Comparison of ENCODE assay signal across 17 cellular contexts in genomic region chrX:107700802-107701201, GRCh38.
A peak's percentile ranks its signal among the peaks of the same experiment; 100 is the strongest.
DNase-seq lines count a peak whose midpoint lies in the region; ATAC-seq, FAIRE-seq and TF ChIP-seq lines count a peak whose summit lies in the region.
"Had no signal": no experiment of that assay in that cellular context is flagged by ENCODE, and none has a peak within 500 bp of the region (broad histone marks: within the 10 kb centered on the region; RNA-seq: fewer than 3 reads in every experiment).

No MANE protein-coding gene starts in this region.

- no peaks in the 10 kb centered on the region for H3K9me2 ChIP-seq in Karpas-422 (replicated peaks; ENCODE audit: insufficient read depth, low read length)

- H2AFZ ChIP-seq in Karpas-422 (ENCODE audit: low read length) (no peak overlapping the region), K562 (ENCODE audit: low read depth, low read length) (0 out of 2 replicates have a peak overlapping the region, but pooled peaks have one; percentile 9)

- H3K27me3 ChIP-seq in Karpas-422 (ENCODE audit: low read length) (no peaks in the 10 kb centered on the region), K562 (ENCODE audit: control insufficient read depth in 2 of 2, insufficient read depth in 2 of 2, low read length in 2 of 2) (no peaks in the 10 kb centered on the region), lower lobe of right lung (ENCODE audit: low read depth) (no peaks in the 10 kb centered on the region), thyroid gland (no peaks in the 10 kb centered on the region)
- H3K27me3 ChIP-seq: ovary had no signal

- H3K36me3 ChIP-seq in Karpas-422 (ENCODE audit: insufficient read depth, low read length): no peaks in the 10 kb centered on the region
- H3K36me3 ChIP-seq in K562 (ENCODE audit: control insufficient read depth, insufficient read depth, low read length): no peaks in the 10 kb centered on the region
- H3K36me3 ChIP-seq in lower lobe of right lung: no peaks in the 10 kb centered on the region
- H3K36me3 ChIP-seq in thyroid gland: no peaks in the 10 kb centered on the region
- H3K36me3 ChIP-seq: ovary had no signal

- H3K9ac ChIP-seq in Karpas-422 (ENCODE audit: low read length) (no peak overlapping the region), K562 (ENCODE audit: insufficient read depth in 1 of 2, low read depth in 2 of 2, low read length in 2 of 2) (no peak overlapping the region)

- H3K4me2 ChIP-seq in Karpas-422 (ENCODE audit: low read depth, low read length, poor library complexity, severe bottlenecking) (peak overlapping the region; percentile 19), K562 (ENCODE audit: insufficient read depth, low read length) (no peak overlapping the region)

- CTCF ChIA-PET in K562 (lab: Yijun Ruan, JAX; ENCODE audit: low intra/inter-chr PET ratio): no interaction called here
- CTCF ChIA-PET in HEK293T (lab: Yijun Ruan, JAX): interaction anchor here (1.5 kb wide), 1 partner anchor 14 kb away, joined by 4 read pairs; no protein-coding TSS in a partner anchor

- in situ Hi-C loops in K562 (cut with MboI): no loop called here

- no peak for TF ChIP-seq CTCF in K562 (IDR thresholded peaks at IDR 0.05 in 2 of 3, conservative IDR thresholded peaks at IDR 0.05 in 1 of 3; ENCODE audit: insufficient read depth in 2 of 3, low read depth in 1 of 3, low read length in 3 of 3)
- no peak for TF ChIP-seq CTCF in lower lobe of right lung (IDR thresholded peaks at IDR 0.05)
- no peak for TF ChIP-seq CTCF in thyroid gland (IDR thresholded peaks at IDR 0.05)

- no peak for TF ChIP-seq RAD21 in K562 (CRISPR knock-in tag; conservative IDR thresholded peaks at IDR 0.05 in 1 of 2, IDR thresholded peaks at IDR 0.05 in 1 of 2)

- no peaks in the 10 kb centered on the region for H3K9me3 ChIP-seq in Karpas-422 (ENCODE audit: low read length)
- H3K9me3 ChIP-seq in K562 (replicated peaks; ENCODE audit: control insufficient read depth, insufficient read depth, low read depth, low read length): no peaks in the 10 kb centered on the region
- H3K9me3 ChIP-seq in lower lobe of right lung: no peaks in the 10 kb centered on the region
- H3K9me3 ChIP-seq in thyroid gland: no peaks in the 10 kb centered on the region
- H3K9me3 ChIP-seq: ovary had no signal

- DNase-seq in Karpas-422: no peak
- no peak for DNase-seq in K562 (ENCODE audit: extremely low read depth in 1 of 4, low spot score in 3 of 4)
- DNase-seq in lower lobe of right lung: no peak
- DNase-seq in thyroid gland: no peak
- DNase-seq in left lobe of liver (ENCODE audit: low spot score): no peak
- no peak for DNase-seq in HEK293T (ENCODE audit: extremely low spot score)
- DNase-seq in urothelium cell line (ENCODE audit: low spot score): no peak
- DNase-seq: activated CD4-positive, CD25-positive, alpha-beta regulatory T cell; activated CD8-positive, alpha-beta memory T cell treated with anti-CD3 and anti-CD28 coated beads, Interleukin-2, amount 10 ng/mL, durations not matched to agents 7 days and 5 days; central memory CD4-positive, alpha-beta T cell; NCI-H2171; stimulated activated CD8-positive, alpha-beta memory T cell treated with anti-CD3 and anti-CD28 coated beads, Interleukin-4, amount 100 ng/mL, for 48 hours; SW 1271 had no signal

- no peak for TF ChIP-seq EP300 in K562 (IDR thresholded peaks at IDR 0.05; ENCODE audit: low read length)

- H3K4me1 ChIP-seq in Karpas-422 (ENCODE audit: low read length): peaks cover 18% of the 10 kb centered on the region
- H3K4me1 ChIP-seq in K562 (replicated peaks in 1 of 2; ENCODE audit: control insufficient read depth in 2 of 2, insufficient read depth in 2 of 2, low read length in 2 of 2): peaks cover 0 to 2% of the 10 kb centered on the region in 2 experiments; a peak in 1 of 5 replicates
- H3K4me1 ChIP-seq in lower lobe of right lung: peaks cover 12% of the 10 kb centered on the region
- H3K4me1 ChIP-seq in thyroid gland: peaks cover 15 to 49% of the 10 kb centered on the region in 2 donors

- no peak for ATAC-seq in K562
- no peak for ATAC-seq in lower lobe of right lung
- ATAC-seq in left lobe of liver: no peak
- no peak for ATAC-seq in HG03571 (IDR thresholded peaks at IDR 0.05; ENCODE audit: unreplicated experiment)
- ATAC-seq: activated CD8-positive, alpha-beta memory T cell treated with anti-CD3 and anti-CD28 coated beads, Interleukin-2, amount 10 ng/mL, durations not matched to agents 7 days and 5 days; activated naive CD4-positive, alpha-beta T cell treated with anti-CD3 and anti-CD28 coated beads, Interleukin-2, amount 50 U/mL, for 72 hours had no signal

- intact Hi-C loops in K562 (cut with micrococcal nuclease): no loop called here
- intact Hi-C loops in lower lobe of right lung (cut with DNase I): no loop called here
- intact Hi-C loops in thyroid gland (cut with DNase I): no loop called here

- H3K79me2 ChIP-seq in Karpas-422 (ENCODE audit: low read length) (no peaks in the 10 kb centered on the region), K562 (ENCODE audit: control insufficient read depth, insufficient read depth, low read length) (no peaks in the 10 kb centered on the region)

- FAIRE-seq in K562 (lab: Jason Lieb, UNC) (no peak), urothelium cell line (lab: Jason Lieb, UNC) (no peak)
- FAIRE-seq: G401.6 had no signal

- no TSS peak for BruUV-seq in K562 (replicated peaks; lab: Mats Ljungman, UMichigan)

- TF ChIP-seq POLR2A in K562 (conservative IDR thresholded peaks at IDR 0.05): no peak
- no peak for TF ChIP-seq POLR2A in thyroid gland (IDR thresholded peaks at IDR 0.05)

- H3K27ac ChIP-seq in Karpas-422 (ENCODE audit: low read length) (no peak overlapping the region), K562 (ENCODE audit: extremely low read depth, low read depth, low read length) (no peak overlapping the region), lower lobe of right lung (peak overlapping the region; percentile 56), thyroid gland (peak overlapping the region; percentile 82 to 96 (median 90))

- H4K20me1 ChIP-seq in Karpas-422 (ENCODE audit: insufficient read depth, low read depth, low read length) (no peaks in the 10 kb centered on the region), K562 (replicated peaks; ENCODE audit: control insufficient read depth, insufficient read depth, low read length) (no peaks in the 10 kb centered on the region)

- no peak overlapping the region for H3K4me3 ChIP-seq in Karpas-422 (ENCODE audit: low read length)
- H3K4me3 ChIP-seq in K562: no peak overlapping the region
- no peak overlapping the region for H3K4me3 ChIP-seq in lower lobe of right lung
- H3K4me3 ChIP-seq in thyroid gland (replicated peaks in 1 of 3): no peak overlapping the region
- H3K4me3 ChIP-seq: ovary had no signal

- POLR2A ChIA-PET in K562 (lab: Yijun Ruan, JAX): interaction anchor here (1.5 kb wide), 1 partner anchor 23 kb away, joined by 5 read pairs; no protein-coding TSS in a partner anchor
- POLR2A ChIA-PET in HEK293T (lab: Yijun Ruan, JAX): interaction anchor here (0.8 to 1.4 kb wide), 2 partner anchors 9 to 16 kb away, joined by 4 to 5 read pairs; no protein-coding TSS in a partner anchor

- no peaks in the 10 kb centered on the region for H3K9me1 ChIP-seq in K562 (ENCODE audit: control insufficient read depth, insufficient read depth, low read length)

TF ChIP-seq in K562, 482 proteins besides CTCF, POLR2A, EP300 and RAD21 (continues in another document):
- TF ChIP-seq ZNF512 (tag; IDR thresholded peaks at IDR 0.05) (no peak), GABPB1 (CRISPR knock-in tag; IDR thresholded peaks at IDR 0.05) (no peak), ESRRB (CRISPR knock-in tag; IDR thresholded peaks at IDR 0.05; ENCODE audit: borderline replicate concordance) (no peak), ZNF551 (CRISPR knock-in tag; IDR thresholded peaks at IDR 0.05) (no peak)

TF ChIP-seq in HEK293T, 16 proteins besides CTCF, POLR2A, EP300 and RAD21:
- no peak for TF ChIP-seq FOXM1 (IDR thresholded peaks at IDR 0.05; ENCODE audit: borderline replicate concordance)
- no peak for TF ChIP-seq NFRKB (IDR thresholded peaks at IDR 0.05)
- TF ChIP-seq SUZ12 (IDR thresholded peaks at IDR 0.05): no peak
- TF ChIP-seq FOXA1 (IDR thresholded peaks at IDR 0.05): no peak
- TF ChIP-seq LEF1 (IDR thresholded peaks at IDR 0.05; ENCODE audit: borderline replicate concordance): no peak
- no peak for TF ChIP-seq HDGF (IDR thresholded peaks at IDR 0.05; ENCODE audit: borderline replicate concordance)
- TF ChIP-seq CTBP1 (IDR thresholded peaks at IDR 0.05; ENCODE audit: borderline replicate concordance): no peak
- no peak for TF ChIP-seq SP1 (IDR thresholded peaks at IDR 0.05)
- TF ChIP-seq BHLHE40 (IDR thresholded peaks at IDR 0.05; ENCODE audit: borderline replicate concordance): no peak
- no peak for TF ChIP-seq PKNOX1 (IDR thresholded peaks at IDR 0.05)
- TF ChIP-seq ZNF384 (IDR thresholded peaks at IDR 0.05): no peak
TF ChIP-seq in HEK293T: peak in this region for 0.

Comparison
In these comparisons a context has a peak if more than half of its experiments do, and no peak if none do; other contexts are left out.
1. H3K27ac ChIP-seq: peak in lower lobe of right lung (single experiment) and thyroid gland (3 of 3); none in Karpas-422 (single experiment) and K562 (single experiment).